Comparison of ENCODE assay signal across 8 cellular contexts in genomic region chr18:10525563-10526210, GRCh38. TPM values are rescaled to one million over a fixed set of nuclear protein-coding genes. Genes with fewer than 3 reads are reported as not detected.
DNase-seq lines count a peak whose midpoint lies in the region; ATAC-seq and TF ChIP-seq lines count a peak whose summit lies in the region.

Gene NAPG, plus strand, starts transcription at chr18:10526027. Its CDS starts 76 bp downstream, at chr18:10526103.

- no peaks in the 10 kb centered on the region for H3K36me3 ChIP-seq in uterus

- intact Hi-C loops in T-helper 2 cell treated with Interferon-gamma antibody and Interleukin-4, amounts not matched to agents 100 ng/mL and 5 ng/mL, for 36 hours (cut with micrococcal nuclease), result loop anchor here (1.0 to 10.0 kb wide), 5 partner anchors 259 to 1327 kb away; partner anchors contain the start of genes CHMP1B, RALBP1 and TWSG1
- intact Hi-C loops in right cardiac atrium (cut with DNase I), result no loop called here
- intact Hi-C loops in uterus (cut with DNase I; ENCODE audit: low total_unique reads), result no loop called here

- H3K27ac ChIP-seq in right cardiac atrium (ENCODE audit: low read length), result peak within 1 kb of the TSS; percentile 81
- peak within 1 kb of the TSS; percentile 93 to 94 for H3K27ac ChIP-seq in uterus

- peak in 1 of 2 donors; percentile 49 for TF ChIP-seq POLR2A in uterus (IDR thresholded peaks at IDR 0.05)

- H3K4me3 ChIP-seq in right cardiac atrium (ENCODE audit: low read length) (peak within 1 kb of the TSS; percentile 83), uterus (peak within 1 kb of the TSS; percentile 83 to 91)

- DNase-seq in NCI-H1694 treated with DMSO at 0.1 percent for 48 hours (lab: John Stamatoyannopoulos, UW) (peak; percentile 82), anterior cingulate cortex (lab: John Stamatoyannopoulos, UW) (peak; percentile 32 to 92 (median 86)), right cardiac atrium (peak; percentile 96 to 98 (median 98)), pulmonary artery endothelial cell (ENCODE audit: low read depth, low spot score) (peak; percentile 82), uterus (peak; percentile 83 to 90)

- peak in 1 of 4 experiments; percentile 7 for TF ChIP-seq CTCF in uterus (IDR thresholded peaks at IDR 0.05)

- H3K27me3 ChIP-seq in right cardiac atrium (ENCODE audit: control insufficient read depth, insufficient read depth) (no peaks in the 10 kb centered on the region), uterus (no peaks in the 10 kb centered on the region)

- no peaks in the 10 kb centered on the region for H3K9me3 ChIP-seq in right cardiac atrium (ENCODE audit: control insufficient read depth, low read length)
- H3K9me3 ChIP-seq in uterus, result no peaks in the 10 kb centered on the region

- H3K4me1 ChIP-seq in right cardiac atrium (ENCODE audit: control insufficient read depth, insufficient read depth, low read length) (peaks cover 2% of the 10 kb centered on the region), uterus (peaks cover 0 to 12% of the 10 kb centered on the region in 2 donors)

- peak; percentile 89 for ATAC-seq in GM18498 (IDR thresholded peaks at IDR 0.05; ENCODE audit: unreplicated experiment)
- peak; percentile 84 for ATAC-seq in HG02885 (IDR thresholded peaks at IDR 0.05; ENCODE audit: poor library complexity, unreplicated experiment)
- peak; percentile 94 to 96 for ATAC-seq in right cardiac atrium

- WGBS in right cardiac atrium, result 1% methylated on average over 38 of the region's 38 CpGs

RNA-seq across cellular contexts. Expression of gene NAPG, which starts in this region (rescaled TPM):
- 31.4 and 32.0 TPM in 2 replicates for total RNA-seq in T-helper 2 cell treated with Interferon-gamma antibody and Interleukin-4, amounts not matched to agents 100 ng/mL and 5 ng/mL, for 36 hours
- 10 to 100 TPM; 30.2 to 45.8 (median 32.0) TPM for total RNA-seq in right cardiac atrium
- 17.6 TPM for polyA plus RNA-seq in right cardiac atrium
- total RNA-seq in pulmonary artery endothelial cell, result 37.4 and 42.9 TPM in 2 replicates
- total RNA-seq in uterus, result 10 to 100 TPM; 21.5 to 60.6 (median 32.7) TPM

Comparison
In these comparisons a context has a peak if more than half of its experiments do, and no peak if none do; other contexts are left out.
1. Peak in every context shown above with its lines: DNase-seq, ATAC-seq, H3K4me3 ChIP-seq and H3K27ac ChIP-seq.